In the genomic region with DNA sequence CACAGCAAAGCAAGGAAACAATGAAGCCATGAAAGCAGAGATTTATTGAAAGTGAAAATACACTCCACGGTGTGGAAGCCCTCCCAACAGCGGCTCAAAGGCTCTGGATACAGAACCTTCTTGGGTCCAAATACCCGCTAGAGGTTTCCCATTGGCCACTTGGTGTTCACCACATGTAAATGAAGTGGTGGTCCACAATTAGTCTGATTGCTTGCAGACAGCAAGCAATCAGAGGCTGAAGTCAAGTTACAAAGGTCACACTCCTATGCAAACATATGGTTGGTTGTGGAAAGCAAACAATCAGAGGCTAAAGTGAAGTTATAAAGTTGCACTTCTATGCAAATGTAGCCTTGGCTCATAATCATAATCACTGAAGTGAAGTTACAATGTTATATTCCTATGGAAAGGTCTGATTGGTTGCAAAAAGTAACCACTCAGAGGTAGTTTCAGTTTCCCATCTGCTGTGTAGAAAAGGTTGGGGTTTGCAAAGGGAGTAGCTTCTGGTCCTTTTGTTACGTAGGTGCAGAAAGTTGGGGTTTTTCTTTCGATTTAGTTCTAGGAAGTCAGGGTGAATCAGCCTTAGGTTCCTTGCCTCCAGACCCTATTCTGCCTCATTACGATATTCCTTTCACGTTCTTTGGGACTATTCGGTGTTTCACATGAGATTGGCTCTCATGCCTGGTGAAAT, we compare ENCODE assay signal across 8 cellular contexts. TPM values are rescaled to one million over a fixed set of nuclear protein-coding genes. Genes with fewer than 3 reads are reported as not detected.
DNase-seq lines count a peak whose midpoint lies in the region; ATAC-seq, FAIRE-seq and TF ChIP-seq lines count a peak whose summit lies in the region.

No MANE protein-coding gene starts in this region.

- H3K9me3 ChIP-seq in Karpas-422 (ENCODE audit: low read length) (no peaks in the 10 kb centered on the region), duodenal mucosa (ENCODE audit: control insufficient read depth in 1 of 2, low read length in 2 of 2) (no peaks in the 10 kb centered on the region), SK-N-SH (no peaks in the 10 kb centered on the region), endodermal cell (ENCODE audit: control insufficient read depth, low read length) (no peaks in the 10 kb centered on the region)

- H3K9ac ChIP-seq in Karpas-422 (ENCODE audit: low read length) (peak overlapping the region; percentile 61), duodenal mucosa (ENCODE audit: low read depth in 1 of 2, low read length in 2 of 2) (peak overlapping the region in 1 of 2 donors; percentile 38), SK-N-SH (no peak overlapping the region), endodermal cell (ENCODE audit: extremely low read depth, low read length, poor library complexity, severe bottlenecking) (no peak overlapping the region)

- H3K27me3 ChIP-seq in Karpas-422 (ENCODE audit: low read length) (no peaks in the 10 kb centered on the region), duodenal mucosa (ENCODE audit: control insufficient read depth in 1 of 2, insufficient read depth in 2 of 2, low read length in 2 of 2) (no peaks in the 10 kb centered on the region), SK-N-SH (ENCODE audit: insufficient read depth) (no peaks in the 10 kb centered on the region), endodermal cell (ENCODE audit: control insufficient read depth, insufficient read depth, low read length, poor library complexity, severe bottlenecking) (no peaks in the 10 kb centered on the region)

- H2AFZ ChIP-seq in Karpas-422 (ENCODE audit: low read length) (peak overlapping the region; percentile 28; the same call in 1 of the 2 replicates), SK-N-SH (ENCODE audit: low read depth) (no peak overlapping the region)

- 81% methylated on average over 8 of the region's 8 CpGs for WGBS in SK-N-SH (ENCODE audit: low lambda C conversion rate)
- 76 to 83% methylated on average over 6 to 8 of the region's 8 CpGs for WGBS in endodermal cell (ENCODE audit: insufficient coverage in 1 of 2, insufficient read length in 1 of 2), 2 experiments

- H3K27me3 Mint-ChIP-seq in endodermal cell (ENCODE audit: insufficient read depth), result no peaks in the 10 kb centered on the region

- no peaks in the 10 kb centered on the region for H4K20me1 ChIP-seq in Karpas-422 (ENCODE audit: insufficient read depth, low read depth, low read length)
- no peaks in the 10 kb centered on the region for H4K20me1 ChIP-seq in SK-N-SH (ENCODE audit: insufficient read depth)

- H3K9me3 Mint-ChIP-seq in endodermal cell, result no peaks in the 10 kb centered on the region

- FAIRE-seq in GM12892 (lab: Jason Lieb, UNC), result peak; percentile 5

- H3K9me2 ChIP-seq in Karpas-422 (replicated peaks; ENCODE audit: insufficient read depth, low read length), result no peaks in the 10 kb centered on the region
- no peaks in the 10 kb centered on the region for H3K9me2 ChIP-seq in SK-N-SH

- H3K4me1 ChIP-seq in Karpas-422 (ENCODE audit: low read length), result peaks cover 41% of the 10 kb centered on the region
- no peaks in the 10 kb centered on the region for H3K4me1 ChIP-seq in duodenal mucosa (ENCODE audit: control insufficient read depth in 1 of 2, insufficient read depth in 2 of 2, low read length in 2 of 2)
- no peaks in the 10 kb centered on the region for H3K4me1 ChIP-seq in SK-N-SH (ENCODE audit: control insufficient read depth in 1 of 2, insufficient read depth in 2 of 2, low read depth in 1 of 2, low read length in 1 of 2)
- H3K4me1 ChIP-seq in endodermal cell (ENCODE audit: control insufficient read depth, insufficient read depth, low read length), result no peaks in the 10 kb centered on the region

- H3K27ac Mint-ChIP-seq in endodermal cell, result no peak overlapping the region

- peak overlapping the region; percentile 61 for H3K4me3 ChIP-seq in Karpas-422 (ENCODE audit: low read length)
- H3K4me3 ChIP-seq in duodenal mucosa (ENCODE audit: low read depth in 1 of 2, low read length in 2 of 2), result peak overlapping the region; percentile 64 to 68
- H3K4me3 ChIP-seq in SK-N-SH (ENCODE audit: low read depth in 2 of 2, low read length in 1 of 2), result no peak overlapping the region
- no peak overlapping the region for H3K4me3 ChIP-seq in endodermal cell (ENCODE audit: low read length)

- TF ChIP-seq CTCF in SK-N-SH (IDR thresholded peaks at IDR 0.05) (no peak), endodermal cell (conservative IDR thresholded peaks at IDR 0.05) (no peak)

- no peak overlapping the region for H3K4me3 Mint-ChIP-seq in endodermal cell

- intact Hi-C loops in posterior cingulate gyrus (cut with DNase I), result no loop called here

- H3K36me3 Mint-ChIP-seq in endodermal cell (ENCODE audit: low read depth), result no peaks in the 10 kb centered on the region

- no peak for TF ChIP-seq POLR2A in GM12892 (IDR thresholded peaks at IDR 0.05; ENCODE audit: low read depth, low read length)

- ATAC-seq in GM21528 (IDR thresholded peaks at IDR 0.05; ENCODE audit: low FRiP score, unreplicated experiment), result peak; percentile 92

- H3K36me3 ChIP-seq in Karpas-422 (ENCODE audit: insufficient read depth, low read length) (no peaks in the 10 kb centered on the region), duodenal mucosa (ENCODE audit: control insufficient read depth in 1 of 2, insufficient read depth in 2 of 2, low read length in 2 of 2) (no peaks in the 10 kb centered on the region), SK-N-SH (replicated peaks in 1 of 2; ENCODE audit: control insufficient read depth in 1 of 2, insufficient read depth in 2 of 2, low read length in 1 of 2) (no peaks in the 10 kb centered on the region), endodermal cell (ENCODE audit: control insufficient read depth, insufficient read depth, low read length) (no peaks in the 10 kb centered on the region)

- H3K27ac ChIP-seq in Karpas-422 (ENCODE audit: low read length), result peak overlapping the region; percentile 87
- peak overlapping the region; percentile 34 for H3K27ac ChIP-seq in duodenal mucosa (ENCODE audit: low read depth, low read length)
- no peak overlapping the region for H3K27ac ChIP-seq in SK-N-SH (ENCODE audit: low read depth in 2 of 2, low read length in 1 of 2)
- H3K27ac ChIP-seq in endodermal cell (ENCODE audit: low read depth, low read length), result no peak overlapping the region

- H3F3A ChIP-seq in SK-N-SH (replicated peaks; ENCODE audit: insufficient read depth), result no peaks in the 10 kb centered on the region

- POLR2A ChIA-PET in SK-N-SH (lab: Yijun Ruan, JAX), result no interaction called here

- no peaks in the 10 kb centered on the region for H3K4me1 Mint-ChIP-seq in endodermal cell

- no peak for TF ChIP-seq RAD21 in SK-N-SH (IDR thresholded peaks at IDR 0.05; ENCODE audit: low read length)

- H3K79me2 ChIP-seq in Karpas-422 (ENCODE audit: low read length), result no peaks in the 10 kb centered on the region
- no peaks in the 10 kb centered on the region for H3K79me2 ChIP-seq in SK-N-SH (ENCODE audit: insufficient read depth)

- H3K4me2 ChIP-seq in Karpas-422 (ENCODE audit: low read depth, low read length, poor library complexity, severe bottlenecking) (peak overlapping the region; percentile 77), SK-N-SH (no peak overlapping the region)

- TF ChIP-seq EP300 in SK-N-SH (IDR thresholded peaks at IDR 0.05; ENCODE audit: borderline replicate concordance in 1 of 2, low read depth in 1 of 2, low read length in 1 of 2), result no peak

- CTCF ChIA-PET in SK-N-SH (lab: Yijun Ruan, JAX), result interaction anchor here (0.6 to 1.1 kb wide), 2 partner anchors 12 to 82 kb away, joined by 3 read pairs; no protein-coding TSS in a partner anchor

- DNase-seq in GM12892 (ENCODE audit: insufficient read length) (no peak), Karpas-422 (peak; percentile 76), SK-N-SH (no peak), posterior cingulate gyrus (no peak), NCI-H510A treated with DMSO at 0.1 percent for 48 hours (lab: John Stamatoyannopoulos, UW) (no peak), endodermal cell (no peak)

TF ChIP-seq in SK-N-SH, 30 proteins besides CTCF, POLR2A, EP300 and RAD21 (continues in another document):
- TF ChIP-seq USF2 (IDR thresholded peaks at IDR 0.05; ENCODE audit: borderline replicate concordance, low read depth, low read length) (no peak), RCOR1 (IDR thresholded peaks at IDR 0.05; ENCODE audit: low read length) (no peak), CHD2 (IDR thresholded peaks at IDR 0.05; ENCODE audit: low read length, partially characterized antibody) (no peak), SIN3A (IDR thresholded peaks at IDR 0.05; ENCODE audit: borderline replicate concordance, low read depth, low read length) (no peak), SMC3 (IDR thresholded peaks at IDR 0.05; ENCODE audit: low read depth, low read length) (no peak), YY1 (IDR thresholded peaks at IDR 0.05; ENCODE audit: low read depth) (no peak), MEF2A (IDR thresholded peaks at IDR 0.05; ENCODE audit: borderline replicate concordance, low read depth) (no peak), FOXM1 (IDR thresholded peaks at IDR 0.05; ENCODE audit: low read depth) (no peak)
- TF ChIP-seq, protein P1, sequence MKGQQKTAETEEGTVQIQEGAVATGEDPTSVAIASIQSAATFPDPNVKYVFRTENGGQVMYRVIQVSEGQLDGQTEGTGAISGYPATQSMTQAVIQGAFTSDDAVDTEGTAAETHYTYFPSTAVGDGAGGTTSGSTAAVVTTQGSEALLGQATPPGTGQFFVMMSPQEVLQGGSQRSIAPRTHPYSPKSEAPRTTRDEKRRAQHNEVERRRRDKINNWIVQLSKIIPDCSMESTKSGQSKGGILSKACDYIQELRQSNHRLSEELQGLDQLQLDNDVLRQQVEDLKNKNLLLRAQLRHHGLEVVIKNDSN (IDR thresholded peaks at IDR 0.05; ENCODE audit: borderline replicate concordance, low read depth), result no peak

RNA-seq across cellular contexts. Expression of gene MTF2, which starts 36.8 kb away (rescaled TPM):
- 36.2 TPM for polyA plus RNA-seq in GM12892 (2012; ENCODE audit: missing spikeins)
- 34.6 and 36.3 TPM in 2 replicates for total RNA-seq in Karpas-422 (2014; rRNA removed; shearing (Covaris generic); ENCODE audit: low replicate concordance)
- 11.9 and 15.3 TPM in 2 replicates for polyA plus RNA-seq in SK-N-SH (2012; rRNA removed)
- 16.1 and 16.2 TPM in 2 replicates for polyA plus RNA-seq in SK-N-SH (2012; cell fraction: cytosol; rRNA removed)
- polyA plus RNA-seq in SK-N-SH (2012; cell fraction: nucleus; rRNA removed), result 6.3 and 12.7 TPM in 2 replicates
- 100 to 1,000 TPM in 1 of 2 donors, 10 to 100 TPM in 1; 85.0 to 103 TPM for total RNA-seq in endodermal cell
- polyA plus RNA-seq in endodermal cell (2013, experiment 1 of 2), result 59.7 TPM
- 59.7 TPM for polyA plus RNA-seq in endodermal cell (2013, experiment 2 of 2)

Comparison
In these comparisons a context has a peak if more than half of its experiments do, and no peak if none do; other contexts are left out.
1. H3K27ac ChIP-seq: peak in Karpas-422 (single experiment) and duodenal mucosa (single experiment); none in SK-N-SH (0 of 2) and endodermal cell (single experiment).
2. H3K4me3 ChIP-seq: peak in Karpas-422 (single experiment) and duodenal mucosa (2 of 2); none in SK-N-SH (0 of 2) and endodermal cell (single experiment).